ENCODE assay signal across 12 cellular contexts in genomic region chr6:108883172-108883571, GRCh38. TPM values are rescaled to one million over a fixed set of nuclear protein-coding genes. Genes with fewer than 3 reads are reported as not detected.
DNase-seq lines count a peak whose midpoint lies in the region; ATAC-seq and TF ChIP-seq lines count a peak whose summit lies in the region.
"Had no signal": no experiment of that assay in that cellular context is flagged by ENCODE, and none has a peak within 500 bp of the region (broad histone marks: within the 10 kb centered on the region; RNA-seq: fewer than 3 reads in every experiment).

No MANE protein-coding gene starts in this region.

- peaks cover 26% of the 10 kb centered on the region for H3K36me3 Mint-ChIP-seq in natural killer cell treated with Interleukin-12 subunit alpha and Interleukin-12 subunit beta and Interleukin-15 and Interleukin-18, amount 100 ng/mL, for 72 hours
- H3K36me3 Mint-ChIP-seq in natural killer cell = peaks cover 14% of the 10 kb centered on the region

- no peaks in the 10 kb centered on the region for H3K27me3 Mint-ChIP-seq in natural killer cell treated with Interleukin-12 subunit alpha and Interleukin-12 subunit beta and Interleukin-15 and Interleukin-18, amount 100 ng/mL, for 72 hours
- no peaks in the 10 kb centered on the region for H3K27me3 Mint-ChIP-seq in natural killer cell (ENCODE audit: low read depth in 2 of 2)
- H3K27me3 Mint-ChIP-seq: central memory CD8-positive, alpha-beta T cell had no signal

- H3K27ac Mint-ChIP-seq in natural killer cell treated with Interleukin-12 subunit alpha and Interleukin-12 subunit beta and Interleukin-15 and Interleukin-18, amount 100 ng/mL, for 72 hours = peak overlapping the region; percentile 76 to 80
- H3K27ac Mint-ChIP-seq in natural killer cell = no peak overlapping the region

- no peak for DNase-seq in natural killer cell treated with Interleukin-12 subunit alpha and Interleukin-12 subunit beta and Interleukin-15 and Interleukin-18, amount 100 ng/mL, for 72 hours (ENCODE audit: low spot score)
- DNase-seq in natural killer cell (no peak), lower lobe of right lung (no peak), NK-92 (lab: John Stamatoyannopoulos, UW; ENCODE audit: unreplicated experiment) (no peak), head of caudate nucleus (no peak), SW 1271 (lab: John Stamatoyannopoulos, UW) (no peak)
- DNase-seq: activated CD4-positive, alpha-beta T cell treated with anti-CD3 and anti-CD28 coated beads, Interleukin-2, amount 50 U/mL, for 4 hours; BE2C; trophoblast cell had no signal

- H3K9me3 ChIP-seq in lower lobe of right lung = no peaks in the 10 kb centered on the region
- H3K9me3 ChIP-seq: BE2C had no signal

- H3K27me3 ChIP-seq in lower lobe of right lung (ENCODE audit: low read depth) = no peaks in the 10 kb centered on the region
- H3K27me3 ChIP-seq: BE2C had no signal

- peak; percentile 85 to 91 for ATAC-seq in natural killer cell treated with Interleukin-12 subunit alpha and Interleukin-12 subunit beta and Interleukin-15 and Interleukin-18, amount 100 ng/mL, for 72 hours
- ATAC-seq in natural killer cell = no peak
- ATAC-seq in HG02763 (IDR thresholded peaks at IDR 0.05; ENCODE audit: unreplicated experiment) = peak; percentile 87
- peak; percentile 64 for ATAC-seq in HG03575 (IDR thresholded peaks at IDR 0.05; ENCODE audit: extremely low read depth, insufficient number of reproducible peaks, low FRiP score, unreplicated experiment)
- ATAC-seq in lower lobe of right lung = no peak

- TF ChIP-seq CTCF in natural killer cell (IDR thresholded peaks at IDR 0.05) (no peak), lower lobe of right lung (IDR thresholded peaks at IDR 0.05) (no peak)

- peaks cover 11% of the 10 kb centered on the region for H3K9me3 Mint-ChIP-seq in natural killer cell treated with Interleukin-12 subunit alpha and Interleukin-12 subunit beta and Interleukin-15 and Interleukin-18, amount 100 ng/mL, for 72 hours
- peaks cover 6 to 9% of the 10 kb centered on the region in 2 donors for H3K9me3 Mint-ChIP-seq in natural killer cell

- intact Hi-C loops in natural killer cell (cut with micrococcal nuclease) (no loop called here), lower lobe of right lung (cut with DNase I) (no loop called here), head of caudate nucleus (cut with DNase I) (no loop called here)

- no peak overlapping the region for H3K4me3 ChIP-seq in lower lobe of right lung

- H3K4me1 ChIP-seq in lower lobe of right lung = peaks cover 3% of the 10 kb centered on the region
- H3K4me1 ChIP-seq: BE2C had no signal

- no peak overlapping the region for H3K27ac ChIP-seq in lower lobe of right lung

- H3K36me3 ChIP-seq in lower lobe of right lung = no peaks in the 10 kb centered on the region
- H3K36me3 ChIP-seq: BE2C had no signal

- peak overlapping the region; percentile 48 for H3K4me3 Mint-ChIP-seq in natural killer cell treated with Interleukin-12 subunit alpha and Interleukin-12 subunit beta and Interleukin-15 and Interleukin-18, amount 100 ng/mL, for 72 hours
- no peak overlapping the region for H3K4me3 Mint-ChIP-seq in natural killer cell
- H3K4me3 Mint-ChIP-seq: central memory CD8-positive, alpha-beta T cell had no signal

- peaks cover 33 to 54% of the 10 kb centered on the region in 2 donors for H3K4me1 Mint-ChIP-seq in natural killer cell treated with Interleukin-12 subunit alpha and Interleukin-12 subunit beta and Interleukin-15 and Interleukin-18, amount 100 ng/mL, for 72 hours (ENCODE audit: low read depth in 2 of 2)
- peaks cover 8 to 10% of the 10 kb centered on the region in 2 donors for H3K4me1 Mint-ChIP-seq in natural killer cell

RNA-seq across cellular contexts. Expression of gene ARMC2, which starts 35.0 kb away (rescaled TPM):
- 1 to 10 TPM in 1 of 2 donors, under 1 TPM in 1; 0.83 to 5.4 TPM for total RNA-seq in natural killer cell treated with Interleukin-12 subunit alpha and Interleukin-12 subunit beta and Interleukin-15 and Interleukin-18, amount 100 ng/mL, for 72 hours
- total RNA-seq in natural killer cell (10 to 100 TPM in 1 of 3 donors, 1 to 10 TPM in 2; 9.4 to 13.8 (median 9.7) TPM), lower lobe of right lung (10.8 TPM)

Comparison
In these comparisons a context has a peak if more than half of its experiments do, and no peak if none do; other contexts are left out.
1. ATAC-seq: peak in natural killer cell treated with Interleukin-12 subunit alpha and Interleukin-12 subunit beta and Interleukin-15 and Interleukin-18, amount 100 ng/mL, for 72 hours (2 of 2), HG02763 (single experiment) and HG03575 (single experiment); none in natural killer cell (0 of 3) and lower lobe of right lung (0 of 2).
2. H3K27ac Mint-ChIP-seq: peak in natural killer cell treated with Interleukin-12 subunit alpha and Interleukin-12 subunit beta and Interleukin-15 and Interleukin-18, amount 100 ng/mL, for 72 hours (2 of 2); none in natural killer cell (0 of 2).